In the genomic region with DNA sequence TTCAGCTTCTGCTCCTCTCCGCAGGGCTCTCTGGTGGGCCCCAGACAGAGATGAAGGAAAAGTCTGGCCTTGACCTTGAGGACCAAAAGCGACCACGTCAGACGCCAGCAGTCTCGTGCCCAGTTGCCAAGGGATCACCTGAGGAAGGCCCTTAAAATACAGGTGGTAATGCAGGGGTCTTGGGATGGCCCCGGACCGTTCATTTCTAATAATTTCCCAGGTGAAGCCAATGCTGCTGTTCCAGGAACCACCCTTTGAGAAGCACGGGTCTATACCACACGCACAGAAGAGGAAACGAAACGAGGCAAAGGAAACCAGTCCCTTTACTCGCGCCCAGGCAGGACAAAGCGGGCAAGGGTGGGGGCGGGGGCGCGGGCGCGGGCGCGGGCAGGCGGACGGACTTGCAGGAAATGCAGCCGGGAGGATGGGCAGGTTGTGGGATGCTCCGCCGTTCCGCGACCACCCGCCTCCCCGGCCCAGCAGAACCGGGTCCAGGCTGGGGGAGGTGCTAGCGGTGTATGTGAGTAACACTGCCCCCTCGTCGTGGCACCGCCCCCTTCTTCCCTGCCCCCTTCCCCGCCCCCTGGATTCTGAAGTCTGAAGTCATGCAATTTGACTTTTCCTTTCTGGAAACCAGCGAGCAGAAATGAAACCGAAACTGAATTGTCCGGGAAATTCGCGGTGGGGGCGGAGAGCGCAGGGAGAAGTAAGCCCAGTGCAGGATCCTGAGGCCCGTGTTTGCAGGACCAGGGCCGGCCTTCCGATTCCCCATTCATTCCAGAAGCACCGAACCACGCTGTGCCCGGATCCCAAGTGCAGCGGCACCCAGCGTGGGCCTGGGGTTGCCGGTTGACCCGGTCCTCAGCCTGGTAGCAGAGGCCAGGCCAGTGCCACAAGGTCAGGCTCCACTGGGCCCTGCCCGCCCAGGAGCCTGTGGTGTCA, we compare ENCODE assay signal across 9 cellular contexts. TPM values are rescaled to one million over a fixed set of nuclear protein-coding genes. Genes with fewer than 3 reads are reported as not detected.
DNase-seq lines count a peak whose midpoint lies in the region; ATAC-seq, FAIRE-seq and TF ChIP-seq lines count a peak whose summit lies in the region.
"Had no signal": no experiment of that assay in that cellular context is flagged by ENCODE, and none has a peak within 500 bp of the region (broad histone marks: within the 10 kb centered on the region; RNA-seq: fewer than 3 reads in every experiment).

No MANE protein-coding gene starts in this region.

- TF ChIP-seq POLR2A in heart left ventricle (IDR thresholded peaks at IDR 0.05): no peak

- peak; percentile 78 for ATAC-seq in GM21390 (IDR thresholded peaks at IDR 0.05; ENCODE audit: unreplicated experiment)
- ATAC-seq in heart left ventricle: peak; percentile 84 to 97 (median 95)
- peak; percentile 85 to 94 (median 88) for ATAC-seq in pancreas

- TF ChIP-seq CTCF in SU-DHL-6 (IDR thresholded peaks at IDR 0.05; ENCODE audit: insufficient read depth, low read length, poor library complexity, severe bottlenecking): no peak
- peak in 1 of 12 donors; percentile 15 for TF ChIP-seq CTCF in heart left ventricle (IDR thresholded peaks at IDR 0.05)
- TF ChIP-seq CTCF in pancreas (IDR thresholded peaks at IDR 0.05): no peak

- peak overlapping the region; percentile 57 for H3K4me2 ChIP-seq in SU-DHL-6 (ENCODE audit: low read depth, low read length, poor library complexity, severe bottlenecking)

- no peak for FAIRE-seq in pancreas (lab: Jason Lieb, UNC)
- FAIRE-seq: colon had no signal

- H4K20me1 ChIP-seq in SU-DHL-6 (ENCODE audit: low read depth, low read length): no peaks in the 10 kb centered on the region

- H3F3A ChIP-seq in SU-DHL-6 (ENCODE audit: insufficient read depth): no peaks in the 10 kb centered on the region

- H3K9ac ChIP-seq in SU-DHL-6 (ENCODE audit: low read length): peak overlapping the region; percentile 19; the same call in 1 of the 2 replicates

- H3K4me3 ChIP-seq in SU-DHL-6 (ENCODE audit: insufficient read depth, low read length, poor library complexity, severe bottlenecking) (peak overlapping the region; percentile 36), heart left ventricle (peak overlapping the region; percentile 40 to 88 (median 68)), pancreas (peak overlapping the region; percentile 33 to 68 (median 44)), urinary bladder (ENCODE audit: low read depth, low read length) (peak overlapping the region; percentile 60)

- H3K27me3 ChIP-seq in SU-DHL-6 (ENCODE audit: low read length): no peaks in the 10 kb centered on the region
- no peaks in the 10 kb centered on the region for H3K27me3 ChIP-seq in heart left ventricle
- H3K27me3 ChIP-seq in pancreas: no peaks in the 10 kb centered on the region

- peaks cover 0 to 36% (median 7%) of the 10 kb centered on the region in 12 donors for H3K4me1 ChIP-seq in heart left ventricle
- H3K4me1 ChIP-seq in pancreas: no peaks in the 10 kb centered on the region
- H3K4me1 ChIP-seq in urinary bladder (ENCODE audit: insufficient read depth): no peaks in the 10 kb centered on the region

- H3K9me2 ChIP-seq in SU-DHL-6 (replicated peaks; ENCODE audit: insufficient read depth, low read length): no peaks in the 10 kb centered on the region

- no peaks in the 10 kb centered on the region for H3K9me3 ChIP-seq in KOPT-K1 (ENCODE audit: insufficient read depth, low read length, poor library complexity, severe bottlenecking)
- no peaks in the 10 kb centered on the region for H3K9me3 ChIP-seq in SU-DHL-6 (ENCODE audit: insufficient read depth, low read length)
- peaks cover 0 to 11% (median 0%) of the 10 kb centered on the region in 12 donors for H3K9me3 ChIP-seq in heart left ventricle
- no peaks in the 10 kb centered on the region for H3K9me3 ChIP-seq in pancreas

- peak; percentile 76 for DNase-seq in COLO668 (lab: John Stamatoyannopoulos, UW; ENCODE audit: unreplicated experiment)
- DNase-seq in amniotic epithelial cell (ENCODE audit: low read depth): peak; percentile 86
- peak; percentile 84 to 90 (median 86) for DNase-seq in heart left ventricle
- DNase-seq in pancreas: peak; percentile 77 to 86 (median 82)

- H3K27ac ChIP-seq in KOPT-K1 (ENCODE audit: low read depth, low read length, poor library complexity, severe bottlenecking): peak overlapping the region; percentile 51
- H3K27ac ChIP-seq in SU-DHL-6 (ENCODE audit: low read depth, low read length): no peak overlapping the region
- peak overlapping the region; percentile 13 to 95 (median 90) for H3K27ac ChIP-seq in heart left ventricle
- H3K27ac ChIP-seq in pancreas: peak overlapping the region; percentile 28 to 95 (median 82)
- H3K27ac ChIP-seq in urinary bladder (ENCODE audit: low read depth): peak overlapping the region; percentile 90

- no peaks in the 10 kb centered on the region for H3K79me2 ChIP-seq in SU-DHL-6 (ENCODE audit: insufficient read depth, low read length)

- intact Hi-C loops in heart left ventricle (cut with DNase I): loop anchor here in 5 of 10 donors (5.0 to 10.0 kb wide), 4 partner anchors 48 to 65 kb away; a partner anchor contains a TSS
- intact Hi-C loops in pancreas (cut with DNase I): no loop called here

- no peaks in the 10 kb centered on the region for H3K36me3 ChIP-seq in KOPT-K1 (ENCODE audit: insufficient read depth, low read length)
- no peaks in the 10 kb centered on the region for H3K36me3 ChIP-seq in SU-DHL-6 (ENCODE audit: low read length)
- no peaks in the 10 kb centered on the region for H3K36me3 ChIP-seq in heart left ventricle
- no peaks in the 10 kb centered on the region for H3K36me3 ChIP-seq in pancreas
- no peaks in the 10 kb centered on the region for H3K36me3 ChIP-seq in urinary bladder (ENCODE audit: insufficient read depth)

- 6 to 10% (median 7%) methylated on average over 41 to 54 of the region's 54 CpGs for WGBS in heart left ventricle, 4 donors
- 3% methylated on average over 51 to 54 of the region's 54 CpGs for WGBS in pancreas, 2 donors
- WGBS in urinary bladder: 6% methylated on average over 54 of the region's 54 CpGs

- H2AFZ ChIP-seq in SU-DHL-6 (ENCODE audit: low read depth, low read length, severe bottlenecking): peak overlapping the region; percentile 1

RNA-seq across cellular contexts. Expression of a gene that starts 5.8 kb away (rescaled TPM):
- total RNA-seq in heart left ventricle (10 to 100 TPM in 8 of 9 donors, 1 to 10 TPM in 1; 6.3 to 53.9 (median 17.2) TPM), pancreas (10 to 100 TPM in 3 of 6 donors, 1 to 10 TPM in 3; 4.9 to 21.4 (median 10.0) TPM), urinary bladder (51.2 TPM)
- polyA plus RNA-seq in heart left ventricle (1 to 10 TPM; 6.2 to 9.5 TPM), pancreas (10 to 100 TPM; 10.3 to 12.0 TPM), urinary bladder (20.4 TPM)

RNA-seq across cellular contexts. Expression of a gene that starts 58.4 kb away (rescaled TPM):
- 10 to 100 TPM in 3 of 9 donors, 1 to 10 TPM in 6; 4.2 to 23.3 (median 6.0) TPM for total RNA-seq in heart left ventricle
- polyA plus RNA-seq in heart left ventricle: 1 to 10 TPM; 3.2 to 5.3 TPM
- total RNA-seq in pancreas: 1 to 10 TPM; 2.0 to 5.4 (median 4.5) TPM
- 1 to 10 TPM; 3.2 to 3.3 TPM for polyA plus RNA-seq in pancreas
- 10.3 TPM for total RNA-seq in urinary bladder
- polyA plus RNA-seq in urinary bladder: 8.2 TPM
